ENCODE assay signal across 8 cellular contexts in the genomic region with DNA sequence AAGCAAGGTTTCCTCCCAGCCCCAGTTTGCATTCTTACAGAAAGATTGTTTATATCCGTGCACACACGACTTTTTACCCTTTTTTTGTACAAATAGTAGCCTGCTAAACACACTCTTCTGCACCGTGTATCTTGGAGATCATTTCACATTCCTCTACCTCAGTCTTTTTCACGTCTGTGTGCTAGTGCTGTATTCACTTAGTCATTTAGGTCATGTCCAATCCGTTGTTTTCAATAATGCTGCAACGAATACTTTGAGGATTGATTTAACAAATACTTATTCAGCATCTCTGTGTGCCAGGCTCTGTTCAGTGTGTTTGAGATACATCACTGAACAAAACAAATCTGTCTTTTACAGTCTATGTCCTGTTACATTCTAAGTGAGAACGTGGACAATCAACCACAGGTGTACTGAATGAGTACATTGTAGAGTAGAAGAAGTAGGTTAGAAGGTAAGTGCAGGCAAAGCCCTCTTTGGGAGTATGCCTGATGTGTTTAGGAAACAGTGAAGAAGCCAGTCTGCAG. TPM values are rescaled to one million over a fixed set of nuclear protein-coding genes. Genes with fewer than 3 reads are reported as not detected.
DNase-seq lines count a peak whose midpoint lies in the region; ATAC-seq and TF ChIP-seq lines count a peak whose summit lies in the region.

No MANE protein-coding gene starts in this region.

- no peak overlapping the region for H3K27ac ChIP-seq in GM23338 (ENCODE audit: low read depth)
- H3K27ac ChIP-seq in gastroesophageal sphincter, result peak overlapping the region; percentile 67 to 93 (median 91)
- peak overlapping the region; percentile 51 for H3K27ac ChIP-seq in skeletal muscle tissue (ENCODE audit: low read depth, low read length)

- no peaks in the 10 kb centered on the region for H3K9me3 Mint-ChIP-seq in GM23338

- peaks cover 14% of the 10 kb centered on the region for H3K27me3 Mint-ChIP-seq in GM23338 (ENCODE audit: insufficient read depth, low read depth, poor library complexity)

- H3K4me3 ChIP-seq in GM23338 (peak overlapping the region; percentile 97), WI38 (ENCODE audit: low read depth, low read length) (peak overlapping the region; percentile 84), gastroesophageal sphincter (peak overlapping the region; percentile 77 to 86), skeletal muscle tissue (ENCODE audit: low read length in 3 of 3) (peak overlapping the region; percentile 81 to 94 (median 92))

- no peak overlapping the region for H3K27ac Mint-ChIP-seq in GM23338

- H4K20me1 ChIP-seq in GM23338 (replicated peaks; ENCODE audit: insufficient read depth), result no peaks in the 10 kb centered on the region; the same call in 1 of the 2 replicates

- TF ChIP-seq CTCF in GM23338 (conservative IDR thresholded peaks at IDR 0.05; ENCODE audit: low read depth in 2 of 2) (no peak), WI38 (IDR thresholded peaks at IDR 0.05; ENCODE audit: low read depth, low read length) (no peak), gastroesophageal sphincter (IDR thresholded peaks at IDR 0.05) (no peak)

- H3K4me1 ChIP-seq in GM23338 (ENCODE audit: insufficient read depth) (peaks cover 4% of the 10 kb centered on the region; the same call in 1 of the 2 replicates), gastroesophageal sphincter (peaks cover 0 to 31% (median 13%) of the 10 kb centered on the region in 3 donors), skeletal muscle tissue (ENCODE audit: control insufficient read depth in 3 of 3, insufficient read depth in 3 of 3, low read length in 3 of 3) (peaks cover 15 to 21% (median 16%) of the 10 kb centered on the region in 3 donors)

- no peak for TF ChIP-seq POLR2A in gastroesophageal sphincter (IDR thresholded peaks at IDR 0.05)

- H3K4me1 Mint-ChIP-seq in GM23338, result peaks cover 9% of the 10 kb centered on the region

- H3K4me3 Mint-ChIP-seq in GM23338, result peak overlapping the region; percentile 85

- H2AFZ ChIP-seq in GM23338, result peak overlapping the region; percentile 98

- H3K4me2 ChIP-seq in GM23338, result peak overlapping the region; percentile 92

- H3K36me3 ChIP-seq in GM23338 (ENCODE audit: insufficient read depth) (no peaks in the 10 kb centered on the region; the same call in 1 of the 2 replicates), gastroesophageal sphincter (peaks cover 0 to 47% of the 10 kb centered on the region in 2 donors), skeletal muscle tissue (ENCODE audit: control insufficient read depth in 3 of 3, insufficient read depth in 3 of 3, low read length in 3 of 3) (peaks cover 21 to 34% (median 31%) of the 10 kb centered on the region in 3 donors)

- 0 out of 2 replicates have a peak, but pooled peaks cover 4% of the 10 kb centered on the region for H3K79me2 ChIP-seq in GM23338 (replicated peaks; ENCODE audit: insufficient read depth)

- H3K27me3 ChIP-seq in GM23338 (ENCODE audit: insufficient read depth) (peaks cover 5% of the 10 kb centered on the region; the same call in 1 of the 2 replicates), gastroesophageal sphincter (no peaks in the 10 kb centered on the region), skeletal muscle tissue (ENCODE audit: control insufficient read depth in 3 of 3, insufficient read depth in 3 of 3, low read length in 3 of 3) (no peaks in the 10 kb centered on the region)

- peak overlapping the region; percentile 81 to 93 (median 90) for H3K9ac ChIP-seq in skeletal muscle tissue (ENCODE audit: low read depth in 1 of 3, low read length in 3 of 3)

- no peaks in the 10 kb centered on the region for H3K9me2 ChIP-seq in GM23338 (ENCODE audit: insufficient read depth)

- 2 to 7% methylated on average over 7 of the region's 7 CpGs for WGBS in gastroesophageal sphincter (ENCODE audit: low coverage in 1 of 2), 2 donors

- ATAC-seq in GM23338 (no peak), gastroesophageal sphincter (no peak), HG03469 (IDR thresholded peaks at IDR 0.05; ENCODE audit: unreplicated experiment) (no peak), GM19351 (IDR thresholded peaks at IDR 0.05; ENCODE audit: unreplicated experiment) (no peak)

- peaks cover 10% of the 10 kb centered on the region for H3K36me3 Mint-ChIP-seq in GM23338 (ENCODE audit: low read depth)

- no peak for DNase-seq in GM23338 (ENCODE audit: low spot score)
- DNase-seq in RPMI8226, result no peak
- DNase-seq in glomerular visceral epithelial cell (ENCODE audit: extremely low spot score), result no peak

- TF ChIP-seq EP300 in gastroesophageal sphincter (IDR thresholded peaks at IDR 0.05), result no peak

- H3F3A ChIP-seq in GM23338 (replicated peaks; ENCODE audit: low read depth), result no peaks in the 10 kb centered on the region

- H3K9me3 ChIP-seq in gastroesophageal sphincter (no peaks in the 10 kb centered on the region), skeletal muscle tissue (ENCODE audit: control insufficient read depth in 3 of 3, low read length in 3 of 3) (no peaks in the 10 kb centered on the region)

TF ChIP-seq in GM23338, 12 proteins besides CTCF, POLR2A, EP300 and RAD21 (continues in another document):
- TF ChIP-seq POLR2AphosphoS5 (IDR thresholded peaks at IDR 0.05; ENCODE audit: low read depth) (no peak), STAT1 (IDR thresholded peaks at IDR 0.05; ENCODE audit: unreplicated experiment) (no peak), CREB1 (CRISPR knock-in tag; IDR thresholded peaks at IDR 0.05; ENCODE audit: low read depth) (no peak), EZH2 (IDR thresholded peaks at IDR 0.05; ENCODE audit: low read depth, unreplicated experiment) (no peak), EZH2phosphoT487 (IDR thresholded peaks at IDR 0.05; ENCODE audit: unreplicated experiment) (no peak), ZNF114 (CRISPR knock-in tag; IDR thresholded peaks at IDR 0.05) (no peak)
- TF ChIP-seq, protein P1, sequence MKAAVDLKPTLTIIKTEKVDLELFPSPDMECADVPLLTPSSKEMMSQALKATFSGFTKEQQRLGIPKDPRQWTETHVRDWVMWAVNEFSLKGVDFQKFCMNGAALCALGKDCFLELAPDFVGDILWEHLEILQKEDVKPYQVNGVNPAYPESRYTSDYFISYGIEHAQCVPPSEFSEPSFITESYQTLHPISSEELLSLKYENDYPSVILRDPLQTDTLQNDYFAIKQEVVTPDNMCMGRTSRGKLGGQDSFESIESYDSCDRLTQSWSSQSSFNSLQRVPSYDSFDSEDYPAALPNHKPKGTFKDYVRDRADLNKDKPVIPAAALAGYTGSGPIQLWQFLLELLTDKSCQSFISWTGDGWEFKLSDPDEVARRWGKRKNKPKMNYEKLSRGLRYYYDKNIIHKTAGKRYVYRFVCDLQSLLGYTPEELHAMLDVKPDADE (IDR thresholded peaks at IDR 0.05), result no peak
- TF ChIP-seq, protein P2, sequence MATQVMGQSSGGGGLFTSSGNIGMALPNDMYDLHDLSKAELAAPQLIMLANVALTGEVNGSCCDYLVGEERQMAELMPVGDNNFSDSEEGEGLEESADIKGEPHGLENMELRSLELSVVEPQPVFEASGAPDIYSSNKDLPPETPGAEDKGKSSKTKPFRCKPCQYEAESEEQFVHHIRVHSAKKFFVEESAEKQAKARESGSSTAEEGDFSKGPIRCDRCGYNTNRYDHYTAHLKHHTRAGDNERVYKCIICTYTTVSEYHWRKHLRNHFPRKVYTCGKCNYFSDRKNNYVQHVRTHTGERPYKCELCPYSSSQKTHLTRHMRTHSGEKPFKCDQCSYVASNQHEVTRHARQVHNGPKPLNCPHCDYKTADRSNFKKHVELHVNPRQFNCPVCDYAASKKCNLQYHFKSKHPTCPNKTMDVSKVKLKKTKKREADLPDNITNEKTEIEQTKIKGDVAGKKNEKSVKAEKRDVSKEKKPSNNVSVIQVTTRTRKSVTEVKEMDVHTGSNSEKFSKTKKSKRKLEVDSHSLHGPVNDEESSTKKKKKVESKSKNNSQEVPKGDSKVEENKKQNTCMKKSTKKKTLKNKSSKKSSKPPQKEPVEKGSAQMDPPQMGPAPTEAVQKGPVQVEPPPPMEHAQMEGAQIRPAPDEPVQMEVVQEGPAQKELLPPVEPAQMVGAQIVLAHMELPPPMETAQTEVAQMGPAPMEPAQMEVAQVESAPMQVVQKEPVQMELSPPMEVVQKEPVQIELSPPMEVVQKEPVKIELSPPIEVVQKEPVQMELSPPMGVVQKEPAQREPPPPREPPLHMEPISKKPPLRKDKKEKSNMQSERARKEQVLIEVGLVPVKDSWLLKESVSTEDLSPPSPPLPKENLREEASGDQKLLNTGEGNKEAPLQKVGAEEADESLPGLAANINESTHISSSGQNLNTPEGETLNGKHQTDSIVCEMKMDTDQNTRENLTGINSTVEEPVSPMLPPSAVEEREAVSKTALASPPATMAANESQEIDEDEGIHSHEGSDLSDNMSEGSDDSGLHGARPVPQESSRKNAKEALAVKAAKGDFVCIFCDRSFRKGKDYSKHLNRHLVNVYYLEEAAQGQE (IDR thresholded peaks at IDR 0.05; ENCODE audit: unreplicated experiment), result no peak

RNA-seq across cellular contexts. Expression of a gene that starts 0.9 kb away (rescaled TPM):
- total RNA-seq in GM23338 (2014; rRNA removed; shearing (Covaris generic)), result 8.5 and 13.8 TPM in 2 replicates
- polyA plus RNA-seq in GM23338 (2016; fragmentation: Nextera tagmentation; extraction: Ambion mirVana), result 8.2 and 9.2 TPM in 2 replicates
- total RNA-seq in gastroesophageal sphincter, result 10 to 100 TPM in 1 of 4 donors, 1 to 10 TPM in 3; 6.1 to 12.8 (median 9.3) TPM
- total RNA-seq in skeletal muscle tissue, result 1.0 TPM

RNA-seq across cellular contexts. Expression of a gene that starts 9.8 kb away (rescaled TPM):
- 3.4 and 4.4 TPM in 2 replicates for total RNA-seq in GM23338 (2014; rRNA removed; shearing (Covaris generic))
- polyA plus RNA-seq in GM23338 (2016; fragmentation: Nextera tagmentation; extraction: Ambion mirVana), result 9.5 and 9.6 TPM in 2 replicates
- total RNA-seq in gastroesophageal sphincter (1 to 10 TPM; 2.5 to 7.0 (median 3.6) TPM), skeletal muscle tissue (1.6 TPM)

RNA-seq across cellular contexts. Expression of a gene that starts 54.5 kb away (rescaled TPM):
- 8.9 and 10.2 TPM in 2 replicates for total RNA-seq in GM23338 (2014; rRNA removed; shearing (Covaris generic))
- polyA plus RNA-seq in GM23338 (2016; fragmentation: Nextera tagmentation; extraction: Ambion mirVana), result 1.9 and 2.7 TPM in 2 replicates
- 10 to 100 TPM; 25.1 to 48.9 (median 30.6) TPM for total RNA-seq in gastroesophageal sphincter
- 10.4 TPM for total RNA-seq in skeletal muscle tissue
